13 cellular contexts compared by ENCODE assay signal in the genomic region with DNA sequence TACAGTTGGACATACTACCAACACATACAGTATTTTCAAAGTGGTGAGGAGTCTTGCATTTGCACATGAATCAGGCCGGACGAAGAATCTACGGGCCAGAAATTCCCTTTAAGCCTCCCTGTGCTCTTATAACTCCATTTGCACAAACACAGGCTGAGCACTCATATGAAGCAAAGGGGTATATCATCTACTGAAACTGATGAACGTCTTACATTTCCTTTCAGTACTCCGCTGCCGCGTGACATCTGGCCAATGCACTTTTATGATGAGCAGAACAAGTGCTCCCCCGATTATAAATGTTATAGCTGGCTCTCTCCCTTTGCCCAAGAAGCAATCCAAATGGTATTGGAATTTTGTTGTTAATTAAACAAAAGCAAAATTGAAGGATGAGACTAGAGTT.
A peak's percentile ranks its signal among the peaks of the same experiment; 100 is the strongest.
DNase-seq lines count a peak whose midpoint lies in the region; TF ChIP-seq lines count a peak whose summit lies in the region.
"Had no signal": no experiment of that assay in that cellular context is flagged by ENCODE, and none has a peak within 500 bp of the region (broad histone marks: within the 10 kb centered on the region; RNA-seq: fewer than 3 reads in every experiment).

No MANE protein-coding gene starts in this region.

- TF ChIP-seq POLR2A in adrenal gland (IDR thresholded peaks at IDR 0.05) = peak in 1 of 2 donors; percentile 50
- no peak for TF ChIP-seq POLR2A in stomach (IDR thresholded peaks at IDR 0.05)

- peaks cover 44% of the 10 kb centered on the region for H3K27me3 Mint-ChIP-seq in nephron (ENCODE audit: low read depth)

- H3K9me3 Mint-ChIP-seq in nephron = no peaks in the 10 kb centered on the region

- TF ChIP-seq CTCF in GM06990 (IDR thresholded peaks at IDR 0.05; ENCODE audit: insufficient read depth, low read length, poor library complexity, severe bottlenecking) (no peak), adrenal gland (IDR thresholded peaks at IDR 0.05) (no peak), nephron (IDR thresholded peaks at IDR 0.05; ENCODE audit: unreplicated experiment in 3 of 3) (no peak), stomach (IDR thresholded peaks at IDR 0.05) (no peak)

- WGBS in adrenal gland, 4 donors = 45 to 56% (median 50%) methylated on average over 8 of the region's 8 CpGs
- 82 to 88% (median 84%) methylated on average over 8 of the region's 8 CpGs for WGBS in stomach, 5 donors

- intact Hi-C loops in adrenal gland (cut with DNase I) (no loop called here), cardiac septum (cut with DNase I) (loop anchor here (10.0 kb wide), 1 partner anchor 456 kb away; no protein-coding TSS in a partner anchor), stomach (cut with DNase I; ENCODE audit: low total_unique reads) (loop anchor here (10.0 kb wide), 2 partner anchors 326 to 456 kb away; no protein-coding TSS in a partner anchor)

- H3K4me3 ChIP-seq in GM06990 (replicated peaks; ENCODE audit: low read depth, low read length) = peak overlapping the region; percentile 2; the same call in 1 of the 2 replicates
- H3K4me3 ChIP-seq in adrenal gland = peak overlapping the region in 2 of 4 donors; percentile 67 to 97
- H3K4me3 ChIP-seq in stomach = peak overlapping the region in 2 of 4 donors; percentile 8 to 10
- H3K4me3 ChIP-seq: BLaER1, smooth muscle cell had no signal

- H3K27me3 ChIP-seq in GM06990 (replicated peaks; ENCODE audit: control insufficient read depth, insufficient read depth, low read length) (no peaks in the 10 kb centered on the region), adrenal gland (no peaks in the 10 kb centered on the region), stomach (peaks cover 0 to 23% (median 12%) of the 10 kb centered on the region in 3 donors)

- H3K9me3 ChIP-seq in adrenal gland (replicated peaks in 1 of 3) = no peaks in the 10 kb centered on the region
- H3K9me3 ChIP-seq in stomach = no peaks in the 10 kb centered on the region
- H3K9me3 ChIP-seq: BLaER1, SK-N-SH had no signal

- CTCF ChIA-PET in HEK293T (lab: Yijun Ruan, JAX) = no interaction called here

- peak overlapping the region; percentile 28 to 75 (median 56) for H3K4me3 Mint-ChIP-seq in nephron

- no peak for DNase-seq in GM06990 (ENCODE audit: extremely low read depth, insufficient read length)
- DNase-seq in adrenal gland = peak in 2 of 7 donors; percentile 30 to 53
- no peak for DNase-seq in cardiac septum (ENCODE audit: low spot score)
- no peak for DNase-seq in AG08395 (ENCODE audit: low spot score)
- DNase-seq in stomach = no peak
- DNase-seq in HEK293T (ENCODE audit: extremely low spot score) = no peak
- DNase-seq: NCI-H226, SK-N-SH, substantia nigra had no signal

- POLR2A ChIA-PET in HEK293T (lab: Yijun Ruan, JAX) = no interaction called here

- H3K4me1 ChIP-seq in adrenal gland (replicated peaks in 1 of 2) (peaks cover 28 to 49% of the 10 kb centered on the region in 2 donors), stomach (peaks cover 0 to 37% (median 31%) of the 10 kb centered on the region in 4 donors)

- H3K27ac Mint-ChIP-seq in nephron = no peak overlapping the region

- no peaks in the 10 kb centered on the region for H3K36me3 Mint-ChIP-seq in nephron (ENCODE audit: low read depth)

- no peaks in the 10 kb centered on the region for H3K36me3 ChIP-seq in GM06990 (ENCODE audit: control insufficient read depth, insufficient read depth, low read length)
- H3K36me3 ChIP-seq in adrenal gland (replicated peaks in 1 of 2) = no peaks in the 10 kb centered on the region
- H3K36me3 ChIP-seq in stomach = no peaks in the 10 kb centered on the region
- H3K36me3 ChIP-seq: BLaER1 had no signal

- H3K4me1 Mint-ChIP-seq in nephron = peaks cover 21% of the 10 kb centered on the region

- no peak for TF ChIP-seq EP300 in stomach (IDR thresholded peaks at IDR 0.05)

- H3K27ac ChIP-seq in adrenal gland (peak overlapping the region in 3 of 5 donors; percentile 97 to 99 (median 98)), stomach (peak overlapping the region in 1 of 5 donors; percentile 39)
- H3K27ac ChIP-seq: BLaER1 had no signal

TF ChIP-seq in PFSK-1, 5 proteins besides CTCF, POLR2A, EP300 and RAD21:
- TF ChIP-seq POLR2AphosphoS5 (IDR thresholded peaks at IDR 0.05; ENCODE audit: low read depth, low read length) = no peak
- 0 out of 2 replicates have a peak, but pooled peaks have one; percentile 18 for TF ChIP-seq SIN3A (IDR thresholded peaks at IDR 0.05; ENCODE audit: borderline replicate concordance, insufficient read depth, low read length)

TF ChIP-seq in HEK293T, 16 proteins besides CTCF, POLR2A, EP300 and RAD21:
- TF ChIP-seq NFRKB (IDR thresholded peaks at IDR 0.05) (no peak), LEF1 (IDR thresholded peaks at IDR 0.05; ENCODE audit: borderline replicate concordance) (no peak), FOXM1 (IDR thresholded peaks at IDR 0.05; ENCODE audit: borderline replicate concordance) (no peak), ELF4 (IDR thresholded peaks at IDR 0.05) (no peak), SP1 (IDR thresholded peaks at IDR 0.05) (no peak), HDGF (IDR thresholded peaks at IDR 0.05; ENCODE audit: borderline replicate concordance) (no peak), FOXA1 (IDR thresholded peaks at IDR 0.05) (no peak), CTBP1 (IDR thresholded peaks at IDR 0.05; ENCODE audit: borderline replicate concordance) (no peak)
- TF ChIP-seq, protein P1, sequence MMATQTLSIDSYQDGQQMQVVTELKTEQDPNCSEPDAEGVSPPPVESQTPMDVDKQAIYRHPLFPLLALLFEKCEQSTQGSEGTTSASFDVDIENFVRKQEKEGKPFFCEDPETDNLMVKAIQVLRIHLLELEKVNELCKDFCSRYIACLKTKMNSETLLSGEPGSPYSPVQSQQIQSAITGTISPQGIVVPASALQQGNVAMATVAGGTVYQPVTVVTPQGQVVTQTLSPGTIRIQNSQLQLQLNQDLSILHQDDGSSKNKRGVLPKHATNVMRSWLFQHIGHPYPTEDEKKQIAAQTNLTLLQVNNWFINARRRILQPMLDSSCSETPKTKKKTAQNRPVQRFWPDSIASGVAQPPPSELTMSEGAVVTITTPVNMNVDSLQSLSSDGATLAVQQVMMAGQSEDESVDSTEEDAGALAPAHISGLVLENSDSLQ (IDR thresholded peaks at IDR 0.05) = no peak

Comparison
In these comparisons a context has a peak if more than half of its experiments do, and no peak if none do; other contexts are left out.
1. intact Hi-C loops: an anchor here in cardiac septum (10.0 kb wide) and stomach (10.0 kb wide); none called in adrenal gland.